Comparison of ENCODE assay signal across 23 cellular contexts in genomic region chr7:47833211-47833610, GRCh38.
A peak's percentile ranks its signal among the peaks of the same experiment; 100 is the strongest.
DNase-seq lines count a peak whose midpoint lies in the region; ATAC-seq and TF ChIP-seq lines count a peak whose summit lies in the region.
"Had no signal": no experiment of that assay in that cellular context is flagged by ENCODE, and none has a peak within 500 bp of the region (broad histone marks: within the 10 kb centered on the region; RNA-seq: fewer than 3 reads in every experiment).

No MANE protein-coding gene starts in this region.

- H3K4me2 ChIP-seq in DND-41 (ENCODE audit: insufficient read depth, low read length) (no peak overlapping the region), Karpas-422 (ENCODE audit: low read depth, low read length, poor library complexity, severe bottlenecking) (peak overlapping the region; percentile 68)

- H3K36me3 ChIP-seq in DND-41 (ENCODE audit: insufficient read depth, low read length), result no peaks in the 10 kb centered on the region
- no peaks in the 10 kb centered on the region for H3K36me3 ChIP-seq in Karpas-422 (ENCODE audit: insufficient read depth, low read length)
- H3K36me3 ChIP-seq: SJCRH30, upper lobe of right lung had no signal

- no peaks in the 10 kb centered on the region for H3K4me1 ChIP-seq in DND-41 (ENCODE audit: insufficient read depth, low read length)
- H3K4me1 ChIP-seq in Karpas-422 (ENCODE audit: low read length), result peaks cover 53% of the 10 kb centered on the region
- H3K4me1 ChIP-seq: Caco-2, psoas muscle, upper lobe of right lung had no signal

- no peaks in the 10 kb centered on the region for H3K9me2 ChIP-seq in Karpas-422 (replicated peaks; ENCODE audit: insufficient read depth, low read length)

- CTCF ChIA-PET in GM10248 (lab: Yijun Ruan, JAX), result interaction anchor here (1.9 to 4.3 kb wide), 2 partner anchors 14 to 567 kb away, joined by 11 to 19 read pairs; no protein-coding TSS in a partner anchor

- POLR2A ChIA-PET in GM10248 (lab: Yijun Ruan, JAX), result no interaction called here

- H3K4me3 ChIP-seq in DND-41 (ENCODE audit: low read depth in 1 of 2, low read length in 2 of 2), result no peak overlapping the region
- H3K4me3 ChIP-seq in Karpas-422 (ENCODE audit: low read length), result peak overlapping the region; percentile 49; the same call in 1 of the 2 replicates
- H3K4me3 ChIP-seq: lung, psoas muscle, SJCRH30, upper lobe of right lung had no signal

- no peaks in the 10 kb centered on the region for H3K79me2 ChIP-seq in DND-41 (ENCODE audit: insufficient read depth, low read length)
- H3K79me2 ChIP-seq in Karpas-422 (ENCODE audit: low read length), result no peaks in the 10 kb centered on the region

- H2AFZ ChIP-seq in DND-41 (ENCODE audit: low read depth, low read length) (no peak overlapping the region), Karpas-422 (ENCODE audit: low read length) (peak overlapping the region; percentile 50)

- DNase-seq in DND-41 (peak; percentile 5), Karpas-422 (peak; percentile 97), memory B cell (ENCODE audit: low spot score in 2 of 2) (peak in 1 of 2 donors; percentile 20), GM10248 (ENCODE audit: extremely low spot score) (no peak), NCI-H774 (lab: John Stamatoyannopoulos, UW) (no peak), activated gamma-delta T cell treated with Interleukin-2 at 50 U/mL for 16 hours (no peak), AG20443 (ENCODE audit: low spot score) (no peak)
- DNase-seq: activated CD8-positive, alpha-beta T cell treated with anti-CD3 and anti-CD28 coated beads for 36 hours; activated effector memory CD4-positive, alpha-beta T cell treated with anti-CD3 and anti-CD28 coated beads, Interleukin-2, amount 50 U/mL, for 16 hours; activated T-cell treated with anti-CD3 and anti-CD28 coated beads for 4 hours; Caco-2; cerebellar nuclear complex; DMS79 treated with DMSO at 0.1 percent for 48 hours; NCI-H1417; NCI-H446 treated with DMSO at 0.1 percent for 48 hours; psoas muscle; SJCRH30; substantia nigra; T-cell; upper lobe of right lung had no signal

- peaks cover 3% of the 10 kb centered on the region for H3K27me3 Mint-ChIP-seq in memory B cell
- H3K27me3 Mint-ChIP-seq: activated CD8-positive, alpha-beta T cell treated with anti-CD3 and anti-CD28 coated beads for 36 hours; T-cell had no signal

- TF ChIP-seq CTCF in DND-41 (IDR thresholded peaks at IDR 0.05; ENCODE audit: borderline replicate concordance, extremely low read depth, low read length, poor library complexity, severe bottlenecking) (no peak), GM10248 (IDR thresholded peaks at IDR 0.05; ENCODE audit: control extremely low read depth, extremely low read depth, low read depth, missing control alignments) (no peak)

- H3K9me3 Mint-ChIP-seq in memory B cell, result no peaks in the 10 kb centered on the region
- H3K9me3 Mint-ChIP-seq: activated CD8-positive, alpha-beta T cell treated with anti-CD3 and anti-CD28 coated beads for 36 hours; neural crest cell; T-cell had no signal

- H3K4me3 Mint-ChIP-seq in memory B cell, result peak overlapping the region; percentile 16
- H3K4me3 Mint-ChIP-seq: activated CD8-positive, alpha-beta T cell treated with anti-CD3 and anti-CD28 coated beads for 36 hours; neural crest cell; T-cell had no signal

- no peaks in the 10 kb centered on the region for H3K36me3 Mint-ChIP-seq in memory B cell
- H3K36me3 Mint-ChIP-seq: T-cell had no signal

- no peak overlapping the region for H3K27ac ChIP-seq in DND-41 (ENCODE audit: low read length)
- peak overlapping the region; percentile 83 for H3K27ac ChIP-seq in Karpas-422 (ENCODE audit: low read length)
- H3K27ac ChIP-seq: psoas muscle, SJCRH30, upper lobe of right lung had no signal

- no peak overlapping the region for H3K27ac Mint-ChIP-seq in memory B cell
- H3K27ac Mint-ChIP-seq: activated CD8-positive, alpha-beta T cell treated with anti-CD3 and anti-CD28 coated beads for 36 hours; T-cell had no signal

- H3K9ac ChIP-seq in DND-41 (ENCODE audit: low read depth, low read length) (no peak overlapping the region), Karpas-422 (ENCODE audit: low read length) (peak overlapping the region; percentile 74)

- H3K27me3 ChIP-seq in DND-41 (ENCODE audit: insufficient read depth, low read length, poor library complexity), result no peaks in the 10 kb centered on the region
- no peaks in the 10 kb centered on the region for H3K27me3 ChIP-seq in Karpas-422 (ENCODE audit: low read length)
- H3K27me3 ChIP-seq: SJCRH30, upper lobe of right lung had no signal

- peaks cover 2% of the 10 kb centered on the region for H3K9me3 ChIP-seq in DND-41 (ENCODE audit: insufficient read depth, low read length, severe bottlenecking)
- no peaks in the 10 kb centered on the region for H3K9me3 ChIP-seq in Karpas-422 (ENCODE audit: low read length)
- H3K9me3 ChIP-seq: Caco-2, psoas muscle, SJCRH30, upper lobe of right lung had no signal

- H4K20me1 ChIP-seq in DND-41 (ENCODE audit: insufficient read depth, low read length) (no peaks in the 10 kb centered on the region), Karpas-422 (ENCODE audit: insufficient read depth, low read depth, low read length) (no peaks in the 10 kb centered on the region)

- ATAC-seq in DND-41 (ENCODE audit: insufficient read depth, low read depth), result no peak; the same call in 1 of the 3 replicates
- ATAC-seq in GM21529 (IDR thresholded peaks at IDR 0.05; ENCODE audit: unreplicated experiment), result peak; percentile 72
- peak; percentile 88 for ATAC-seq in memory B cell (ENCODE audit: low read depth)
- ATAC-seq: activated CD8-positive, alpha-beta T cell treated with anti-CD3 and anti-CD28 coated beads for 36 hours; psoas muscle; upper lobe of right lung had no signal

- peaks cover 9% of the 10 kb centered on the region for H3K4me1 Mint-ChIP-seq in memory B cell
- H3K4me1 Mint-ChIP-seq: neural crest cell, T-cell had no signal

Comparison
In these comparisons a context has a peak if more than half of its experiments do, and no peak if none do; other contexts are left out.
1. DNase-seq: peak in DND-41 (single experiment) and Karpas-422 (single experiment); none in GM10248 (single experiment), NCI-H774 (single experiment), activated gamma-delta T cell treated with Interleukin-2 at 50 U/mL for 16 hours (single experiment) and AG20443 (single experiment).